In genomic region chr11:44727114-44727372, GRCh38 we compare ENCODE assay signal across 9 cellular contexts. TPM values are rescaled to one million over a fixed set of nuclear protein-coding genes. Genes with fewer than 3 reads are reported as not detected.
DNase-seq lines count a peak whose midpoint lies in the region; ATAC-seq and TF ChIP-seq lines count a peak whose summit lies in the region.
"Had no signal": no experiment of that assay in that cellular context is flagged by ENCODE, and none has a peak within 500 bp of the region (broad histone marks: within the 10 kb centered on the region; RNA-seq: fewer than 3 reads in every experiment).

No MANE protein-coding gene starts in this region.

- no peak overlapping the region for H3K27ac Mint-ChIP-seq in chondrocyte (ENCODE audit: unreplicated experiment)

- peaks cover 30% of the 10 kb centered on the region for H3K4me1 Mint-ChIP-seq in chondrocyte (ENCODE audit: low read depth)

- no peak overlapping the region for H3K4me3 Mint-ChIP-seq in chondrocyte (ENCODE audit: unreplicated experiment)

- no peaks in the 10 kb centered on the region for H3K36me3 ChIP-seq in neural cell (ENCODE audit: insufficient read depth, low read length)

- no peaks in the 10 kb centered on the region for H3K36me3 Mint-ChIP-seq in chondrocyte (ENCODE audit: low read depth)

- no peaks in the 10 kb centered on the region for H3F3A ChIP-seq in neural cell (ENCODE audit: insufficient read depth, low read length, poor library complexity, severe bottlenecking)

- H3K4me2 ChIP-seq in neural cell (ENCODE audit: low read length): peak overlapping the region; percentile 44

- H3K27ac ChIP-seq in AG04450 (ENCODE audit: low read depth, low read length) (no peak overlapping the region), dorsolateral prefrontal cortex (peak overlapping the region in 3 of 59 donors; percentile 6 to 78 (median 60)), neural cell (ENCODE audit: low read length) (no peak overlapping the region), foreskin keratinocyte (no peak overlapping the region)

- no peak for TF ChIP-seq RAD21 in neural cell (conservative IDR thresholded peaks at IDR 0.05)

- H3K9me3 ChIP-seq in AG04450 (ENCODE audit: control insufficient read depth, insufficient read depth, low read length) (peaks cover 3% of the 10 kb centered on the region; the same call in 1 of the 2 replicates), neural cell (ENCODE audit: low read length) (no peaks in the 10 kb centered on the region)

- no peaks in the 10 kb centered on the region for H3K9me3 Mint-ChIP-seq in chondrocyte (ENCODE audit: low read depth)

- no peaks in the 10 kb centered on the region for H4K20me1 ChIP-seq in neural cell (ENCODE audit: insufficient read depth)

- no peak for TF ChIP-seq EP300 in neural cell (conservative IDR thresholded peaks at IDR 0.05; ENCODE audit: poor library complexity, severe bottlenecking)

- peak; percentile 7 for ATAC-seq in HG02759 (IDR thresholded peaks at IDR 0.05; ENCODE audit: unreplicated experiment)
- ATAC-seq in GM21526 (IDR thresholded peaks at IDR 0.05; ENCODE audit: low FRiP score, unreplicated experiment): no peak
- no peak for ATAC-seq in foreskin keratinocyte

- H3K4me3 ChIP-seq in AG04450 (ENCODE audit: low read depth, low read length) (peak overlapping the region; percentile 56), dorsolateral prefrontal cortex (peak overlapping the region; percentile 40 to 76 (median 61)), neural cell (ENCODE audit: low read length) (peak overlapping the region; percentile 96)

- no peaks in the 10 kb centered on the region for H3K9me2 ChIP-seq in neural cell (ENCODE audit: insufficient read depth, low read length)

- peak overlapping the region; percentile 73 for H2AFZ ChIP-seq in neural cell (ENCODE audit: low read depth, low read length)

- CTCF ChIA-PET in AG04450 (lab: Charles Lee): interaction anchor here (0.6 to 1.0 kb wide), 6 partner anchors 40 to 182 kb away, joined by 3 to 5 read pairs (median 4); no protein-coding TSS in a partner anchor

- H3K4me1 ChIP-seq in foreskin keratinocyte: no peaks in the 10 kb centered on the region

- H3K27me3 ChIP-seq in AG04450 (ENCODE audit: control insufficient read depth, insufficient read depth, low read length): peaks cover 56% of the 10 kb centered on the region
- H3K27me3 ChIP-seq in dorsolateral prefrontal cortex: peaks cover 0 to 32% (median 5%) of the 10 kb centered on the region in 45 donors
- H3K27me3 ChIP-seq in neural cell (ENCODE audit: insufficient read depth, low read depth, low read length): no peaks in the 10 kb centered on the region
- H3K27me3 ChIP-seq in foreskin keratinocyte: peaks cover 77% of the 10 kb centered on the region

- peaks cover 40% of the 10 kb centered on the region for H3K79me2 ChIP-seq in neural cell (replicated peaks; ENCODE audit: insufficient read depth, low read length)

- TF ChIP-seq CTCF in AG04450 (IDR thresholded peaks at IDR 0.05; ENCODE audit: low read depth, low read length): no peak
- no peak for TF ChIP-seq CTCF in dorsolateral prefrontal cortex (IDR thresholded peaks at IDR 0.05 in 54 of 56, conservative IDR thresholded peaks at IDR 0.05 in 2 of 56; ENCODE audit: low read depth in 1 of 56, partially characterized antibody in 56 of 56)
- no peak for TF ChIP-seq CTCF in neural cell (IDR thresholded peaks at IDR 0.05; ENCODE audit: poor library complexity, severe bottlenecking)
- no peak for TF ChIP-seq CTCF in foreskin keratinocyte (conservative IDR thresholded peaks at IDR 0.05)
- no peak for TF ChIP-seq CTCF in chondrocyte (IDR thresholded peaks at IDR 0.05)

- peaks cover 18% of the 10 kb centered on the region for H3K27me3 Mint-ChIP-seq in chondrocyte (ENCODE audit: low read depth)

- H3K9ac ChIP-seq in neural cell (ENCODE audit: low read length): peak overlapping the region; percentile 86

- intact Hi-C loops in dorsolateral prefrontal cortex (cut with DNase I): loop anchor here (1.0 to 5.0 kb wide), 6 partner anchors 95 to 185 kb away; no protein-coding TSS in a partner anchor

- no peak for DNase-seq in AG04450 (ENCODE audit: low read depth, low spot score)
- no peak for DNase-seq in dorsolateral prefrontal cortex
- DNase-seq in NCI-H2107 treated with DMSO at 0.1 percent for 48 hours (lab: John Stamatoyannopoulos, UW; ENCODE audit: unreplicated experiment): no peak
- no peak for DNase-seq in foreskin keratinocyte
- DNase-seq in chondrocyte (ENCODE audit: low spot score): no peak
- DNase-seq: MV-4-11 had no signal

- POLR2A ChIA-PET in AG04450 (lab: Yijun Ruan, JAX): no interaction called here

TF ChIP-seq in neural cell, 6 proteins besides CTCF, POLR2A, EP300 and RAD21:
- TF ChIP-seq TAF1 (IDR thresholded peaks at IDR 0.05; ENCODE audit: low read depth) (no peak), MXI1 (conservative IDR thresholded peaks at IDR 0.05; ENCODE audit: poor library complexity, severe bottlenecking) (peak; percentile 0)

RNA-seq across cellular contexts. Expression of gene TSPAN18, which starts 0.3 kb away (rescaled TPM):
- polyA plus RNA-seq in AG04450 (2011; rRNA removed): 0.98 and 1.2 TPM in 2 replicates
- polyA minus RNA-seq in AG04450 (2011; rRNA and poly(A)+ RNA removed): 0.87 TPM in 2 replicates
- total RNA-seq in dorsolateral prefrontal cortex: 10 to 100 TPM in 2 of 120 experiments, 1 to 10 TPM in 118; 1.6 to 16.7 (median 5.0) TPM
- polyA plus RNA-seq in neural cell: 8.4 and 9.4 TPM in 2 replicates
- polyA minus RNA-seq in neural cell: 23.4 and 26.5 TPM in 2 replicates
- total RNA-seq in foreskin keratinocyte: 0.04 TPM in 1 of 2 replicates, not detected in the other
- polyA plus RNA-seq in foreskin keratinocyte: 0.06 TPM in 1 of 2 replicates, not detected in the other
- 4.0 to 4.9 TPM (median 4.6 TPM) in 3 replicates for total RNA-seq in chondrocyte
